16 cellular contexts compared by ENCODE assay signal in genomic region chr5:116536279-116537161, GRCh38. TPM values are rescaled to one million over a fixed set of nuclear protein-coding genes. Genes with fewer than 3 reads are reported as not detected.
DNase-seq lines count a peak whose midpoint lies in the region; ATAC-seq and TF ChIP-seq lines count a peak whose summit lies in the region.
"Had no signal": no experiment of that assay in that cellular context is flagged by ENCODE, and none has a peak within 500 bp of the region (broad histone marks: within the 10 kb centered on the region; RNA-seq: fewer than 3 reads in every experiment).

No MANE protein-coding gene starts in this region.

- peaks cover 46% of the 10 kb centered on the region for H3K4me1 Mint-ChIP-seq in progenitor cell of endocrine pancreas (ENCODE audit: low read depth)

- ATAC-seq in HG03442 (IDR thresholded peaks at IDR 0.05; ENCODE audit: unreplicated experiment) (no peak), GM19328 (IDR thresholded peaks at IDR 0.05; ENCODE audit: unreplicated experiment) (no peak)
- ATAC-seq in stimulated activated naive CD8-positive, alpha-beta T cell treated with anti-CD3 and anti-CD28 coated beads, Interleukin-15, Interleukin-2, amounts not matched to agents 100 U/mL and 50 U/mL, for 24 hours: no peak
- ATAC-seq: gastroesophageal sphincter had no signal

- H3K27ac ChIP-seq in angular gyrus (ENCODE audit: low read depth, low read length) (peak overlapping the region; percentile 44), iPS-20b (ENCODE audit: low read length) (no peak overlapping the region)
- H3K27ac ChIP-seq: gastroesophageal sphincter, PC-9, spleen, VCaP had no signal

- H3K4me3 ChIP-seq in iPS-20b (ENCODE audit: low read length): 0 out of 2 replicates have a peak overlapping the region, but pooled peaks have one; percentile 10
- H3K4me3 ChIP-seq: gastroesophageal sphincter, PC-9, spleen had no signal

- peaks cover under 1% of the 10 kb centered on the region for H3K36me3 Mint-ChIP-seq in progenitor cell of endocrine pancreas (ENCODE audit: insufficient read depth)

- H3K36me3 ChIP-seq in ES-I3 (ENCODE audit: insufficient read depth, low read length): peaks cover 4% of the 10 kb centered on the region; the same call in 1 of the 2 replicates
- peaks cover 29% of the 10 kb centered on the region for H3K36me3 ChIP-seq in iPS-20b (ENCODE audit: insufficient read depth, low read depth, low read length)
- H3K36me3 ChIP-seq: gastroesophageal sphincter, spleen had no signal

- DNase-seq in progenitor cell of endocrine pancreas (ENCODE audit: low spot score, unreplicated experiment) (no peak), D341Med (ENCODE audit: low spot score) (no peak)
- DNase-seq in stimulated activated naive CD8-positive, alpha-beta T cell treated with anti-CD3 and anti-CD28 coated beads, Interleukin-15, Interleukin-2, amounts not matched to agents 100 U/mL and 50 U/mL, for 24 hours: no peak
- DNase-seq: DMS 273 treated with DMSO at 0.1 percent for 48 hours, NCI-H1092, NCI-H446 treated with DMSO at 0.1 percent for 48 hours, PC-9, spleen had no signal

- H3K9me3 Mint-ChIP-seq in progenitor cell of endocrine pancreas (ENCODE audit: low read depth): no peaks in the 10 kb centered on the region

- peak overlapping the region; percentile 67 for H3K27ac Mint-ChIP-seq in progenitor cell of endocrine pancreas

- no peaks in the 10 kb centered on the region for H3K27me3 Mint-ChIP-seq in progenitor cell of endocrine pancreas

- 0 out of 2 replicates have a peak overlapping the region, but pooled peaks have one; percentile 19 for H3K9ac ChIP-seq in ES-I3 (ENCODE audit: low read depth, low read length)
- H3K9ac ChIP-seq in iPS-20b (ENCODE audit: low read depth, low read length): no peak overlapping the region

- H3K4me1 ChIP-seq in ES-I3 (ENCODE audit: insufficient read depth, low read length) (peaks cover 78% of the 10 kb centered on the region), iPS-20b (ENCODE audit: insufficient read depth, low read length) (peaks cover 59% of the 10 kb centered on the region)

- no peaks in the 10 kb centered on the region for H3K9me3 ChIP-seq in ES-I3 (ENCODE audit: control insufficient read depth, insufficient read depth, low read length)
- H3K9me3 ChIP-seq in iPS-20b (ENCODE audit: insufficient read depth, low read depth, low read length): no peaks in the 10 kb centered on the region
- H3K9me3 ChIP-seq: gastroesophageal sphincter, spleen had no signal

- TF ChIP-seq CTCF in progenitor cell of endocrine pancreas (IDR thresholded peaks at IDR 0.05; ENCODE audit: unreplicated experiment): no peak

- H3K27me3 ChIP-seq in iPS-20b (ENCODE audit: insufficient read depth, low read length): no peaks in the 10 kb centered on the region
- H3K27me3 ChIP-seq: gastroesophageal sphincter, spleen had no signal

- no peak overlapping the region for H3K4me3 Mint-ChIP-seq in progenitor cell of endocrine pancreas (ENCODE audit: low read depth)

RNA-seq across cellular contexts. Expression of gene SEMA6A, which starts 38.1 kb away (rescaled TPM):
- 89.9 and 105 TPM in 2 replicates for total RNA-seq in progenitor cell of endocrine pancreas
- total RNA-seq: activated CD8-positive, alpha-beta memory T cell treated with anti-CD3 and anti-CD28 coated beads for 36 hours; PC-9 had no signal
